In genomic region chrX:55488559-55489314, GRCh38 we compare ENCODE assay signal across 8 cellular contexts. TPM values are rescaled to one million over a fixed set of nuclear protein-coding genes. Genes with fewer than 3 reads are reported as not detected.
DNase-seq lines count a peak whose midpoint lies in the region; ATAC-seq, FAIRE-seq and TF ChIP-seq lines count a peak whose summit lies in the region.

No MANE protein-coding gene starts in this region.

- H3K4me3 ChIP-seq in LNCaP clone FGC (ENCODE audit: low read depth, low read length) (peak overlapping the region; percentile 69), astrocyte of the spinal cord (ENCODE audit: low read depth, low read length) (peak overlapping the region; percentile 56), iPS-15b (ENCODE audit: low read depth, low read length) (peak overlapping the region; percentile 70), small intestine (ENCODE audit: low read depth in 1 of 2, low read length in 2 of 2) (peak overlapping the region; percentile 50 to 58)

- peak overlapping the region; percentile 24 for H3K9ac ChIP-seq in iPS-15b (ENCODE audit: low read depth, low read length)

- no peaks in the 10 kb centered on the region for H3K36me3 ChIP-seq in iPS-15b (ENCODE audit: control insufficient read depth, insufficient read depth, low read length)
- no peaks in the 10 kb centered on the region for H3K36me3 ChIP-seq in small intestine (ENCODE audit: control insufficient read depth in 2 of 2, insufficient read depth in 2 of 2, low read length in 2 of 2)

- 0 to 36% (median 14%) methylated on average over 24 to 56 of the region's 56 CpGs for WGBS in small intestine, 3 donors

- peak overlapping the region in 1 of 2 donors; percentile 96 for H3K27ac ChIP-seq in small intestine (ENCODE audit: low read depth in 1 of 2, low read length in 1 of 2)

- H3K4me1 ChIP-seq in iPS-15b (ENCODE audit: control insufficient read depth, insufficient read depth, low read length) (no peaks in the 10 kb centered on the region), small intestine (ENCODE audit: control insufficient read depth in 2 of 2, insufficient read depth in 1 of 2, low read depth in 1 of 2, low read length in 1 of 2) (no peaks in the 10 kb centered on the region)

- TF ChIP-seq CTCF in LNCaP clone FGC (IDR thresholded peaks at IDR 0.05; ENCODE audit: control insufficient read depth, extremely low read depth, insufficient read depth) (no peak), astrocyte of the spinal cord (IDR thresholded peaks at IDR 0.05; ENCODE audit: low read depth, low read length) (no peak)

- FAIRE-seq in small intestine (lab: Jason Lieb, UNC): no peak

- in situ Hi-C loops in astrocyte of the spinal cord (cut with HindIII; ENCODE audit: low sequenced_read_pairs): no loop called here

- peak; percentile 56 for ATAC-seq in GM21576 (IDR thresholded peaks at IDR 0.05; ENCODE audit: unreplicated experiment)

- H3K27me3 ChIP-seq in iPS-15b (ENCODE audit: control insufficient read depth, insufficient read depth, low read length): no peaks in the 10 kb centered on the region
- no peaks in the 10 kb centered on the region for H3K27me3 ChIP-seq in small intestine (ENCODE audit: control insufficient read depth in 2 of 2, insufficient read depth in 2 of 2, low read length in 2 of 2)

- DNase-seq in DMS79 treated with DMSO at 0.1 percent for 48 hours (lab: John Stamatoyannopoulos, UW) (peak; percentile 58), LNCaP clone FGC (ENCODE audit: low read depth) (no peak), T-helper 9 cell (peak; percentile 42), astrocyte of the spinal cord (ENCODE audit: low read depth, low spot score) (peak; percentile 63), small intestine (peak; percentile 28), occipital lobe (lab: John Stamatoyannopoulos, UW) (no peak)

- H3K9me3 ChIP-seq in iPS-15b (ENCODE audit: control insufficient read depth, insufficient read depth, low read length): no peaks in the 10 kb centered on the region
- no peaks in the 10 kb centered on the region for H3K9me3 ChIP-seq in small intestine (ENCODE audit: control insufficient read depth, low read depth)

RNA-seq across cellular contexts. Expression of gene USP51, which starts 0.9 kb away (rescaled TPM):
- under 1 TPM in 1 of 3 donors, not detected in 2; 0.40 TPM for polyA plus RNA-seq in small intestine
- 6.9 TPM for total RNA-seq in occipital lobe

RNA-seq across cellular contexts. Expression of gene MAGEH1, which starts 36.8 kb away (rescaled TPM):
- 10 to 100 TPM in 1 of 3 donors, 1 to 10 TPM in 1, under 1 TPM in 1; 0.89 to 26.7 (median 3.5) TPM for polyA plus RNA-seq in small intestine
- total RNA-seq in occipital lobe: 115 TPM

Comparison
In these comparisons a context has a peak if more than half of its experiments do, and no peak if none do; other contexts are left out.
1. DNase-seq: peak in DMS79 treated with DMSO at 0.1 percent for 48 hours (single experiment), T-helper 9 cell (single experiment), astrocyte of the spinal cord (single experiment) and small intestine (single experiment); none in LNCaP clone FGC (single experiment) and occipital lobe (single experiment).
2. Peak in every context shown above with its lines, with median percentiles within 50 percentile points of each other: H3K4me3 ChIP-seq.